14 cellular contexts compared by ENCODE assay signal in genomic region chr7:90250601-90251303, GRCh38. TPM values are rescaled to one million over a fixed set of nuclear protein-coding genes. Genes with fewer than 3 reads are reported as not detected.
DNase-seq lines count a peak whose midpoint lies in the region; ATAC-seq and TF ChIP-seq lines count a peak whose summit lies in the region.
"Had no signal": no experiment of that assay in that cellular context is flagged by ENCODE, and none has a peak within 500 bp of the region (broad histone marks: within the 10 kb centered on the region; RNA-seq: fewer than 3 reads in every experiment).

No MANE protein-coding gene starts in this region.

- peak; percentile 27; the same call in 2 of the 3 replicates for ATAC-seq in SK-N-SH treated with all-trans-retinoic acid at 6 μM for 48 hours
- no peak for ATAC-seq in GM18907 (IDR thresholded peaks at IDR 0.05; ENCODE audit: unreplicated experiment)
- ATAC-seq: activated naive CD8-positive, alpha-beta T cell treated with anti-CD3 and anti-CD28 coated beads, Interleukin-2, amount 50 U/mL, for 24 hours; stimulated activated naive CD8-positive, alpha-beta T cell treated with anti-CD3 and anti-CD28 coated beads, Interleukin-15, amount 100 ng/mL, for 72 hours had no signal

- H3K79me2 ChIP-seq in fibroblast of lung (ENCODE audit: control insufficient read depth, insufficient read depth, low read length), result no peaks in the 10 kb centered on the region

- WGBS in prostate gland, result 70% methylated on average over 3 of the region's 3 CpGs
- WGBS in tibial nerve, 2 donors, result 53 to 70% methylated on average over 3 of the region's 3 CpGs

- CTCF ChIA-PET in activated naive CD4-positive, alpha-beta T cell treated with anti-CD3 and anti-CD28 coated beads, Interleukin-2, amount 10 ng/mL, durations not matched to agents 7 days and 5 days (lab: Charles Lee), result interaction anchor here (1.5 kb wide), 1 partner anchor 97 kb away, joined by 4 read pairs; the partner anchor contains the start of gene STEAP1

- peaks cover 8% of the 10 kb centered on the region for H3K27me3 Mint-ChIP-seq in activated naive CD4-positive, alpha-beta T cell treated with anti-CD3 and anti-CD28 coated beads, Interleukin-2, amount 10 ng/mL, durations not matched to agents 7 days and 5 days

- H3K4me3 Mint-ChIP-seq in activated naive CD4-positive, alpha-beta T cell treated with anti-CD3 and anti-CD28 coated beads, Interleukin-2, amount 10 ng/mL, durations not matched to agents 7 days and 5 days, result no peak overlapping the region
- H3K4me3 Mint-ChIP-seq: activated B cell treated with CpG ODN at 0.5 μM for 24 hours; activated naive CD8-positive, alpha-beta T cell treated with anti-CD3 and anti-CD28 coated beads, Interleukin-2, amount 50 U/mL, for 24 hours; stimulated activated naive CD8-positive, alpha-beta T cell treated with anti-CD3 and anti-CD28 coated beads, Interleukin-15, amount 100 ng/mL, for 72 hours had no signal

- H3K9me3 ChIP-seq in fibroblast of lung (ENCODE audit: control insufficient read depth, insufficient read depth, low read depth, low read length) (no peaks in the 10 kb centered on the region), prostate gland (no peaks in the 10 kb centered on the region), tibial nerve (no peaks in the 10 kb centered on the region)

- H3K36me3 ChIP-seq in fibroblast of lung (ENCODE audit: control insufficient read depth, insufficient read depth, low read length), result no peaks in the 10 kb centered on the region
- no peaks in the 10 kb centered on the region for H3K36me3 ChIP-seq in prostate gland
- no peaks in the 10 kb centered on the region for H3K36me3 ChIP-seq in tibial nerve

- peak in 1 of 2 donors; percentile 9 for TF ChIP-seq EP300 in tibial nerve (IDR thresholded peaks at IDR 0.05)

- no peaks in the 10 kb centered on the region for H3K36me3 Mint-ChIP-seq in activated naive CD4-positive, alpha-beta T cell treated with anti-CD3 and anti-CD28 coated beads, Interleukin-2, amount 10 ng/mL, durations not matched to agents 7 days and 5 days

- H3K4me1 Mint-ChIP-seq in activated naive CD4-positive, alpha-beta T cell treated with anti-CD3 and anti-CD28 coated beads, Interleukin-2, amount 10 ng/mL, durations not matched to agents 7 days and 5 days, result peaks cover 4% of the 10 kb centered on the region

- H3K4me3 ChIP-seq in fibroblast of lung (replicated peaks in 1 of 4; ENCODE audit: control extremely low read depth in 1 of 4, insufficient read depth in 1 of 4, low read depth in 3 of 4, low read length in 4 of 4) (no peak overlapping the region), prostate gland (no peak overlapping the region), tibial nerve (no peak overlapping the region)

- H3K4me2 ChIP-seq in fibroblast of lung (ENCODE audit: extremely low read depth, insufficient read depth, low read length), result peak overlapping the region; percentile 21

- H3K9ac ChIP-seq in fibroblast of lung (ENCODE audit: insufficient read depth, low read length), result no peak overlapping the region

- no peaks in the 10 kb centered on the region for H3K9me3 Mint-ChIP-seq in activated naive CD4-positive, alpha-beta T cell treated with anti-CD3 and anti-CD28 coated beads, Interleukin-2, amount 10 ng/mL, durations not matched to agents 7 days and 5 days
- H3K9me3 Mint-ChIP-seq: activated B cell treated with CpG ODN at 0.5 μM for 24 hours had no signal

- DNase-seq in GM03348 (ENCODE audit: low spot score), result peak; percentile 68
- peak; percentile 60 for DNase-seq in fibroblast of lung (ENCODE audit: low read depth in 2 of 2)
- no peak for DNase-seq in prostate gland (ENCODE audit: low spot score)
- DNase-seq in activated naive CD4-positive, alpha-beta T cell treated with anti-CD3 and anti-CD28 coated beads, Interleukin-2, amount 10 ng/mL, durations not matched to agents 7 days and 5 days, result no peak
- DNase-seq in tibial nerve (ENCODE audit: low spot score in 2 of 2), result no peak
- no peak for DNase-seq in NCI-H82 treated with DMSO at 0.1 percent for 48 hours (lab: John Stamatoyannopoulos, UW; ENCODE audit: unreplicated experiment)
- DNase-seq: activated B cell treated with CpG ODN at 0.5 μM for 24 hours; activated naive CD8-positive, alpha-beta T cell treated with anti-CD3 and anti-CD28 coated beads, Interleukin-2, amount 50 U/mL, for 24 hours; GDM1; KBM-7; NCI-H2029; stimulated activated naive CD8-positive, alpha-beta T cell treated with anti-CD3 and anti-CD28 coated beads, Interleukin-15, amount 100 ng/mL, for 72 hours had no signal

- H4K20me1 ChIP-seq in fibroblast of lung (ENCODE audit: control insufficient read depth, extremely low read depth, insufficient read depth, low read length), result no peaks in the 10 kb centered on the region

- TF ChIP-seq POLR2A in prostate gland (IDR thresholded peaks at IDR 0.05) (no peak), tibial nerve (IDR thresholded peaks at IDR 0.05) (no peak)

- intact Hi-C loops in prostate gland (cut with DNase I), result no loop called here

- peak overlapping the region; percentile 7 for H3K27ac ChIP-seq in fibroblast of lung (ENCODE audit: insufficient read depth, low read length)
- peak overlapping the region; percentile 54 to 93 for H3K27ac ChIP-seq in prostate gland
- H3K27ac ChIP-seq in tibial nerve, result peak overlapping the region in 2 of 4 donors; percentile 20 to 23

- TF ChIP-seq CTCF in fibroblast of lung (conservative IDR thresholded peaks at IDR 0.05 in 1 of 2, IDR thresholded peaks at IDR 0.05 in 1 of 2; ENCODE audit: low read depth in 1 of 2, low read length in 2 of 2), result no peak
- no peak for TF ChIP-seq CTCF in prostate gland (IDR thresholded peaks at IDR 0.05)
- no peak for TF ChIP-seq CTCF in tibial nerve (IDR thresholded peaks at IDR 0.05)

- H2AFZ ChIP-seq in fibroblast of lung (ENCODE audit: low read length), result peak overlapping the region; percentile 28

- H3K4me1 ChIP-seq in fibroblast of lung (ENCODE audit: control insufficient read depth, extremely low read depth, insufficient read depth, low read length) (peaks cover 3% of the 10 kb centered on the region), prostate gland (replicated peaks) (no peaks in the 10 kb centered on the region), tibial nerve (peaks cover 0 to 5% (median 2%) of the 10 kb centered on the region in 4 donors)

- H3K27me3 ChIP-seq in fibroblast of lung (ENCODE audit: control insufficient read depth, insufficient read depth, low read length) (no peaks in the 10 kb centered on the region), prostate gland (replicated peaks; ENCODE audit: insufficient read depth) (no peaks in the 10 kb centered on the region), tibial nerve (no peaks in the 10 kb centered on the region)

- H3K27ac Mint-ChIP-seq in activated naive CD4-positive, alpha-beta T cell treated with anti-CD3 and anti-CD28 coated beads, Interleukin-2, amount 10 ng/mL, durations not matched to agents 7 days and 5 days, result no peak overlapping the region
- H3K27ac Mint-ChIP-seq: activated B cell treated with CpG ODN at 0.5 μM for 24 hours; activated naive CD8-positive, alpha-beta T cell treated with anti-CD3 and anti-CD28 coated beads, Interleukin-2, amount 50 U/mL, for 24 hours; stimulated activated naive CD8-positive, alpha-beta T cell treated with anti-CD3 and anti-CD28 coated beads, Interleukin-15, amount 100 ng/mL, for 72 hours had no signal

TF ChIP-seq in SK-N-SH treated with all-trans-retinoic acid at 6 μM for 48 hours, 23 proteins besides CTCF, POLR2A, EP300 and RAD21:
- no peak for TF ChIP-seq CREB5 (CRISPR knock-in tag; IDR thresholded peaks at IDR 0.05; ENCODE audit: low read depth)

RNA-seq across cellular contexts. Expression of gene CFAP69, which starts 5.8 kb away (rescaled TPM):
- total RNA-seq in fibroblast of lung (6.2 and 7.1 TPM in 2 replicates), prostate gland (10 to 100 TPM; 27.4 to 50.6 TPM), tibial nerve (10 to 100 TPM; 18.9 to 51.1 (median 22.0) TPM)
- polyA plus RNA-seq in fibroblast of lung, result 0.99 and 1.3 TPM in 2 replicates
- 1.4 and 2.1 TPM in 2 replicates for polyA plus RNA-seq in fibroblast of lung (2012)
- polyA minus RNA-seq in fibroblast of lung (ENCODE audit: low replicate concordance), result 0.43 TPM in 1 of 2 replicates, not detected in the other

RNA-seq across cellular contexts. Expression of gene STEAP2, which starts 39.2 kb away (rescaled TPM):
- total RNA-seq in fibroblast of lung, result 26.3 and 29.8 TPM in 2 replicates
- polyA plus RNA-seq in fibroblast of lung, result 11.4 and 16.5 TPM in 2 replicates
- polyA plus RNA-seq in fibroblast of lung (2012), result 4.2 and 5.9 TPM in 2 replicates
- 1.6 and 3.3 TPM in 2 replicates for polyA minus RNA-seq in fibroblast of lung (ENCODE audit: low replicate concordance)
- 100 to 1,000 TPM; 167 to 555 TPM for total RNA-seq in prostate gland
- total RNA-seq in tibial nerve, result 10 to 100 TPM; 17.3 to 61.5 (median 20.6) TPM
- total RNA-seq: activated B cell treated with CpG ODN at 0.5 μM for 24 hours had no signal

Comparison
In these comparisons a context has a peak if more than half of its experiments do, and no peak if none do; other contexts are left out.
1. DNase-seq: peak in GM03348 (single experiment) and fibroblast of lung (2 of 2); none in prostate gland (single experiment), activated naive CD4-positive, alpha-beta T cell treated with anti-CD3 and anti-CD28 coated beads, Interleukin-2, amount 10 ng/mL, durations not matched to agents 7 days and 5 days (single experiment), tibial nerve (0 of 2) and NCI-H82 treated with DMSO at 0.1 percent for 48 hours (single experiment).